ENCODE assay signal across 8 cellular contexts in the genomic region with DNA sequence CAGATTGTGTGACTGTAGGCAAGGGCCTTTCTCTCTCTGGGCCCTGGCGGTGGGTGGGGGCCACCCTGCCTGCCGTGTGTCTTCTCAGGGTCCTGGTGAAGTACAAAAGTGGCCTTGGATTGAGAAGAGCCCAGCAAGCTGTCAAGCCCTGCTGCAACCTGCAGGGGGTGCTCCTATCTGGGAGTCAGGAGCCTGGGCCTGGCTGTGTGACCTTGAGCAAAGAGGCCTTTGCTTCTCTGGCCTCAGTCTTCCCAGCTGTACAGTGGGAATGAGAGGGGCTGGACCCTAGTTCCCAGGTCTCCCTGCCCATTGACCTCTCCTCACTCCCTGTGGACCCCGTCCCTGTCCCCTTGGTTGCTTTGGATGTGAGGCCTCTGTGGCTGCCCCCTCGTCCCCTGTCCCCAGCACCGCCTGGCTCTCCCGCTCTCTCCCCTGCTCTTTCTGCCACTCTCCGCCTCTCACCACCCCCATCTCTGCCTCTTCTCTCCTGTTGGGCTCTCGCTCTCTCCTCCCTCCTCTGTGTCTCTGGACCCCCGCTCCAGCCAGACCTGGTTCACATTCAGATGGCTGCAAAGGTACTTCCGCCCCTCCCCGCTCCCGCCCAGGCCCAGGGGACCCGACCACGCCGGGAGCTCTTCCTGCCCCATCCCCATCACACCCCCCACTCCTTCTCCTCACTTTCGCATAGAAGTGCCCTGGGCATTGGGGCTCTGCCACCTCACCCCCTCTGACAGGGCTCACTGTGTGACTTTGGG. TPM values are rescaled to one million over a fixed set of nuclear protein-coding genes. Genes with fewer than 3 reads are reported as not detected.
A peak's percentile ranks its signal among the peaks of the same experiment; 100 is the strongest.
DNase-seq lines count a peak whose midpoint lies in the region; ATAC-seq, FAIRE-seq and TF ChIP-seq lines count a peak whose summit lies in the region.

No MANE protein-coding gene starts in this region.

- no TSS peak for BruUV-seq in GM12878 (replicated peaks; lab: Mats Ljungman, UMichigan)

- RAD21 ChIA-PET in GM12878 (lab: Charles Lee; ENCODE audit: unreplicated experiment) = interaction anchor here (0.6 to 1.6 kb wide), 2 partner anchors 122 to 127 kb away, joined by 4 to 6 read pairs; no protein-coding TSS in a partner anchor

- no peak overlapping the region for H3K9ac ChIP-seq in GM12878 (ENCODE audit: control insufficient read depth, insufficient read depth, low read length)

- DNase-seq in SKM-1 treated with dmso at 0.1 percent for 144 hours (lab: John Stamatoyannopoulos, UW; ENCODE audit: unreplicated experiment) (peak; percentile 24), SKM-1 (lab: John Stamatoyannopoulos, UW; ENCODE audit: unreplicated experiment) (no peak), KBM-7 (peak; percentile 50), GM12878 (ENCODE audit: low read depth, low spot score) (no peak), osteoblast (ENCODE audit: insufficient read length, low spot score, missing footprints) (peak; percentile 83), stomach (no peak), lower leg skin (ENCODE audit: low spot score in 2 of 2) (no peak)

- H3K27ac ChIP-seq in GM12878 (ENCODE audit: control insufficient read depth, insufficient read depth) = no peak overlapping the region
- no peak overlapping the region for H3K27ac ChIP-seq in osteoblast (ENCODE audit: low read depth, low read length)
- peak overlapping the region in 1 of 5 donors; percentile 34 for H3K27ac ChIP-seq in stomach

- no peaks in the 10 kb centered on the region for H3K9me3 ChIP-seq in GM12878 (replicated peaks; ENCODE audit: control insufficient read depth, insufficient read depth, low read length)
- H3K9me3 ChIP-seq in osteoblast (ENCODE audit: low read depth, low read length) = no peaks in the 10 kb centered on the region
- H3K9me3 ChIP-seq in stomach = no peaks in the 10 kb centered on the region

- H4K20me1 ChIP-seq in GM12878 (ENCODE audit: control insufficient read depth, insufficient read depth) (no peaks in the 10 kb centered on the region), osteoblast (ENCODE audit: insufficient read depth, low read length) (peaks cover 2% of the 10 kb centered on the region)

- H3K4me2 ChIP-seq in GM12878 (ENCODE audit: control insufficient read depth, insufficient read depth) (no peak overlapping the region), osteoblast (ENCODE audit: insufficient read depth, low read length) (no peak overlapping the region)

- no peak for FAIRE-seq in GM12878 (lab: Jason Lieb, UNC)

- TF ChIP-seq EP300 in GM12878 (IDR thresholded peaks at IDR 0.05; ENCODE audit: borderline replicate concordance in 1 of 2, control insufficient read depth in 1 of 2, low read depth in 2 of 2, low read length in 2 of 2) = no peak
- TF ChIP-seq EP300 in stomach (IDR thresholded peaks at IDR 0.05) = no peak

- WGBS in GM12878 (ENCODE audit: insufficient coverage, insufficient replicate concordance, low lambda C conversion rate, missing lambda C conversion rate) = 76% methylated on average over 8 of the region's 16 CpGs
- WGBS in stomach, 5 donors = 80 to 95% (median 93%) methylated on average over 14 to 16 of the region's 16 CpGs
- 87 to 88% methylated on average over 16 of the region's 16 CpGs for WGBS in lower leg skin, 2 donors

- H3K4me3 ChIP-seq in GM12878 = no peak overlapping the region
- no peak overlapping the region for H3K4me3 ChIP-seq in osteoblast (ENCODE audit: insufficient read depth, low read length)
- no peak overlapping the region for H3K4me3 ChIP-seq in stomach
- no peak overlapping the region for H3K4me3 ChIP-seq in lower leg skin (ENCODE audit: low read depth, poor library complexity, severe bottlenecking)

- POLR2A ChIA-PET in GM12878 (lab: Charles Lee) = no interaction called here

- CTCF ChIA-PET in GM12878 (lab: Yijun Ruan, JAX) = no interaction called here

- H3K79me2 ChIP-seq in GM12878 (ENCODE audit: control insufficient read depth, insufficient read depth, low read length) = no peaks in the 10 kb centered on the region
- H3K79me2 ChIP-seq in osteoblast (ENCODE audit: insufficient read depth, low read length) = no peaks in the 10 kb centered on the region

- peak; percentile 63 for ATAC-seq in GM12878
- ATAC-seq in HG03457 (IDR thresholded peaks at IDR 0.05; ENCODE audit: unreplicated experiment) = no peak

- H3K36me3 ChIP-seq in GM12878 (ENCODE audit: control insufficient read depth in 2 of 2, insufficient read depth in 2 of 2, low read length in 1 of 2) = peaks cover 24 to 66% of the 10 kb centered on the region in 2 experiments
- H3K36me3 ChIP-seq in osteoblast (ENCODE audit: insufficient read depth, low read length) = peaks cover 33% of the 10 kb centered on the region
- peaks cover 19 to 99% (median 98%) of the 10 kb centered on the region in 4 donors for H3K36me3 ChIP-seq in stomach

- H3K27me3 ChIP-seq in GM12878 (replicated peaks in 1 of 2; ENCODE audit: control insufficient read depth in 2 of 2, insufficient read depth in 2 of 2, low read length in 1 of 2) (no peaks in the 10 kb centered on the region), osteoblast (ENCODE audit: insufficient read depth, low read length) (no peaks in the 10 kb centered on the region), stomach (no peaks in the 10 kb centered on the region)

- TF ChIP-seq POLR2A in GM12878 (IDR thresholded peaks at IDR 0.05; ENCODE audit: low read depth, low read length) (peak; percentile 19; the same call in 1 of the 2 replicates), stomach (IDR thresholded peaks at IDR 0.05) (no peak), lower leg skin (IDR thresholded peaks at IDR 0.05) (no peak)

- intact Hi-C loops in GM12878 (cut with micrococcal nuclease; ENCODE audit: unreplicated experiment) = no loop called here
- intact Hi-C loops in stomach (cut with DNase I; ENCODE audit: low total_unique reads) = no loop called here
- intact Hi-C loops in lower leg skin (cut with DNase I; ENCODE audit: low total_unique reads) = no loop called here

- H2AFZ ChIP-seq in GM12878 (ENCODE audit: control insufficient read depth, low read depth, low read length) (no peak overlapping the region), osteoblast (ENCODE audit: low read length) (no peak overlapping the region)

- H3K4me1 ChIP-seq in GM12878 (ENCODE audit: control insufficient read depth, insufficient read depth, low read length) (no peaks in the 10 kb centered on the region), osteoblast (ENCODE audit: insufficient read depth, low read length) (no peaks in the 10 kb centered on the region), stomach (peaks cover 0 to 24% (median 17%) of the 10 kb centered on the region in 4 donors)

- SMC1A ChIA-PET in GM12878 (lab: Charles Lee; ENCODE audit: uncharacterized antibody, unreplicated experiment) = interaction anchor here (0.9 kb wide), 1 partner anchor 141 kb away, joined by 3 read pairs; no protein-coding TSS in a partner anchor

- peak; percentile 25 to 46 (median 31); a peak in 5 of 6 replicates for TF ChIP-seq CTCF in GM12878 (IDR thresholded peaks at IDR 0.05 in 2 of 3, conservative IDR thresholded peaks at IDR 0.05 in 1 of 3; ENCODE audit: control insufficient read depth in 2 of 3, extremely low read depth in 1 of 3, insufficient read depth in 1 of 3, low read depth in 3 of 3, low read length in 3 of 3)
- peak; percentile 36 for TF ChIP-seq CTCF in osteoblast (IDR thresholded peaks at IDR 0.05; ENCODE audit: extremely low read depth, low read depth, low read length)
- peak in 1 of 7 experiments; percentile 8 for TF ChIP-seq CTCF in stomach (IDR thresholded peaks at IDR 0.05)
- no peak for TF ChIP-seq CTCF in lower leg skin (IDR thresholded peaks at IDR 0.05)

- in situ Hi-C loops in KBM-7 (cut with MboI; ENCODE audit: low pct_unique_long_range_greater_than_20kb, low sequenced_read_pairs) = no loop called here
- in situ Hi-C loops in GM12878 (cut with MboI) = loop anchor here (5.0 kb wide), 1 partner anchor 135 kb away; a partner anchor contains a TSS

- peak; percentile 32; the same call in 1 of the 2 replicates for TF ChIP-seq RAD21 in GM12878 (IDR thresholded peaks at IDR 0.05; ENCODE audit: insufficient read depth, low read depth, low read length)

TF ChIP-seq in GM12878, 131 proteins besides CTCF, POLR2A, EP300 and RAD21:
- peak; percentile 39; the same call in 1 of the 2 replicates for TF ChIP-seq ESRRA (IDR thresholded peaks at IDR 0.05; ENCODE audit: low read length)
- no peak for TF ChIP-seq SMAD5 (IDR thresholded peaks at IDR 0.05; ENCODE audit: low read depth)

RNA-seq across cellular contexts. Expression of a gene that starts 46.7 kb away (rescaled TPM):
- 118 and 148 TPM in 2 replicates for total RNA-seq in GM12878 (2013; cell fraction: nucleolus; rRNA removed)
- total RNA-seq in GM12878 (2014; rRNA removed) (22.1 and 27.4 TPM in 2 replicates), GM12878 (2014; rRNA removed; fragmentation: Illumina TruSeq; extraction: Trizol) (19.3 and 20.0 TPM in 2 replicates), GM12878 (2021) (63.5 and 71.3 TPM in 2 replicates), osteoblast (22.1 and 22.4 TPM in 2 replicates), stomach (100 to 1,000 TPM in 1 of 5 donors, 10 to 100 TPM in 4; 31.6 to 471 (median 69.8) TPM), lower leg skin (10 to 100 TPM; 21.8 to 30.9 (median 25.1) TPM)
- 15.0 TPM for polyA plus RNA-seq in GM12878 (2011; ENCODE audit: low read depth)
- polyA plus RNA-seq in GM12878 (2011; rRNA removed) (18.4 and 32.0 TPM in 2 replicates), GM12878 (2014; fragmentation: Illumina TruSeq; extraction: Trizol) (20.3 and 33.1 TPM in 2 replicates), GM12878 (2014; fragmentation: Nextera tagmentation; extraction: Ambion mirVana) (under 1 TPM; 0.60 to 0.85 TPM), GM12878 (2014; rRNA removed) (47.1 and 61.4 TPM in 2 replicates), GM12878 (2016; fragmentation: Nextera tagmentation; extraction: Ambion mirVana) (10 to 100 TPM; 26.9 TPM), stomach (10 to 100 TPM; 40.7 to 47.4 (median 47.2) TPM)
- polyA plus RNA-seq in GM12878 (2011; cell fraction: cytosol; rRNA removed) = 41.3 and 47.7 TPM in 2 replicates
- 185 and 196 TPM in 2 replicates for polyA plus RNA-seq in GM12878 (2011; cell fraction: nucleus; rRNA removed)
- polyA plus RNA-seq in GM12878 (2012) = 25.3 and 26.0 TPM in 2 replicates
- polyA minus RNA-seq in GM12878 (2011; rRNA and poly(A)+ RNA removed) = 41.8 and 64.6 TPM in 2 replicates
- 22.9 and 30.8 TPM in 2 replicates for polyA minus RNA-seq in GM12878 (2011; cell fraction: cytosol; rRNA and poly(A)+ RNA removed)
- polyA minus RNA-seq in GM12878 (2011; cell fraction: nucleus; rRNA and poly(A)+ RNA removed) = 42.9 and 73.0 TPM in 2 replicates

Comparison
In these comparisons a context has a peak if more than half of its experiments do, and no peak if none do; other contexts are left out.
1. DNase-seq: peak in SKM-1 treated with dmso at 0.1 percent for 144 hours (single experiment), KBM-7 (single experiment) and osteoblast (single experiment); none in SKM-1 (single experiment), GM12878 (single experiment), stomach (single experiment) and lower leg skin (0 of 2).
2. CTCF ChIP-seq: peak in GM12878 (3 of 3) and osteoblast (single experiment); none in lower leg skin (0 of 3).